In the genomic region with DNA sequence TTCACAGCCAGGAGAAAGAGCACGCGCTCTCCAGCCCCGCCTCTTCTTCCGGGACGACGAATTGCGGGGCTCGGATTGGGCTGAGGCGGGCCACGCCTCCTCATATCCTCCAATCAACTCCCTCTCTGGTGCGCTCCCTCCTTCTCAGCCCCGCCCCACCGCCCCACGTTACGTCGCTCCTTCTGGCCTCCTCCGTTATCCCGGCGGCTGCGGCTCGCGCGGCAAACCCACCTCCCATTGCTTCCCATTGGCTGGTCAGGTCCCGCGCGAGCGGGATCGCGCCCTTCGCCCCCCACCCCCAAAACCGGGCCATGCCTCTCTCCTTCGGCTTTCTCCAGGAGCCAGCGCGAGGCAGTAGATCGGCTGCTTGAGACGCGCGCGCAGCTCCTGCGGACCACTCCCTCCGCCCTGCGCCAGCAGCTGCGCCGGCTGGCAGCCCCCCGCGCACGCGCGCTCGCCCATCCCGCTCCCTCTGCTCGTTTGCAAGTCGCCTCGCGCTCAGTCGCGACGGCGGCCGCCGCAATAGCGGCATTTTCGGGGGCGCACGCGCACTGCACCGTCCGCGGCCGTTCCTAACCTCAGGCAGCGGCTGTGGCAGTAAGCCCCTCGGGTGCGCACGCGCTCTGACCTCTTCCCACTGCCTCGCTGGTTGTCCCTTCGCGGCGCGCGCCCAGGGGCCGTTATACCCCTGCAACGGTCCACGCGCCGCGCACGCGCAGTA, we compare ENCODE assay signal across 8 cellular contexts. TPM values are rescaled to one million over a fixed set of nuclear protein-coding genes. Genes with fewer than 3 reads are reported as not detected.
DNase-seq lines count a peak whose midpoint lies in the region; ATAC-seq and TF ChIP-seq lines count a peak whose summit lies in the region.

No MANE protein-coding gene starts in this region.

- H3K36me3 ChIP-seq in duodenal mucosa (ENCODE audit: control insufficient read depth in 1 of 2, insufficient read depth in 2 of 2, low read length in 2 of 2) (no peaks in the 10 kb centered on the region), lower lobe of right lung (no peaks in the 10 kb centered on the region)

- peak; percentile 9 for TF ChIP-seq CTCF in lower lobe of right lung (IDR thresholded peaks at IDR 0.05)

- H3K9ac ChIP-seq in duodenal mucosa (ENCODE audit: low read depth in 1 of 2, low read length in 2 of 2): peak overlapping the region; percentile 60 to 74

- peaks cover 26% of the 10 kb centered on the region for H3K4me1 Mint-ChIP-seq in activated CD4-positive, alpha-beta memory T cell treated with anti-CD3 and anti-CD28 coated beads, Interleukin-2, amount 10 ng/mL, durations not matched to agents 7 days and 5 days

- intact Hi-C loops in lower lobe of right lung (cut with DNase I): loop anchor here (10.0 kb wide), 1 partner anchor 55 kb away; no protein-coding TSS in a partner anchor

- CTCF ChIA-PET in activated CD4-positive, alpha-beta memory T cell treated with anti-CD3 and anti-CD28 coated beads, Interleukin-2, amount 10 ng/mL, durations not matched to agents 7 days and 5 days (lab: Charles Lee): interaction anchor here (0.6 to 2.5 kb wide), 4 partner anchors 20 to 153 kb away, joined by 3 to 8 read pairs (median 4); no protein-coding TSS in a partner anchor

- H3K4me3 ChIP-seq in duodenal mucosa (ENCODE audit: low read depth in 1 of 2, low read length in 2 of 2): peak overlapping the region; percentile 80 to 88
- H3K4me3 ChIP-seq in lower lobe of right lung: peak overlapping the region; percentile 87

- POLR2A ChIA-PET in activated CD4-positive, alpha-beta memory T cell treated with anti-CD3 and anti-CD28 coated beads, Interleukin-2, amount 10 ng/mL, durations not matched to agents 7 days and 5 days (lab: Charles Lee): interaction anchor here (0.6 to 4.3 kb wide), 10 partner anchors 10 to 396 kb away, joined by 3 to 27 read pairs (median 3); partner anchors contain the start of genes AP2S1, CCDC9, TMEM160 and ZC3H4

- peak; percentile 98 for DNase-seq in CD1c-positive myeloid dendritic cell (ENCODE audit: extremely low spot score)
- DNase-seq in HK-2 (ENCODE audit: unreplicated experiment): peak; percentile 99
- peak; percentile 98 for DNase-seq in NCI-H82 treated with DMSO at 0.1 percent for 48 hours (lab: John Stamatoyannopoulos, UW; ENCODE audit: unreplicated experiment)
- DNase-seq in activated CD4-positive, alpha-beta memory T cell treated with anti-CD3 and anti-CD28 coated beads, Interleukin-2, amount 10 ng/mL, durations not matched to agents 7 days and 5 days: peak; percentile 97
- peak; percentile 98 for DNase-seq in lower lobe of right lung
- peak; percentile 91 to 99 (median 93) for DNase-seq in stimulated activated CD4-positive, alpha-beta T cell treated with anti-CD3 and anti-CD28 coated beads, TNF-alpha, amount 100 ng/mL, for 24 hours (ENCODE audit: low read depth in 3 of 3)

- peaks cover 3% of the 10 kb centered on the region for H3K36me3 Mint-ChIP-seq in activated CD4-positive, alpha-beta memory T cell treated with anti-CD3 and anti-CD28 coated beads, Interleukin-2, amount 10 ng/mL, durations not matched to agents 7 days and 5 days (ENCODE audit: low read depth)

- no peaks in the 10 kb centered on the region for H3K9me3 ChIP-seq in duodenal mucosa (ENCODE audit: control insufficient read depth in 1 of 2, low read length in 2 of 2)
- no peaks in the 10 kb centered on the region for H3K9me3 ChIP-seq in lower lobe of right lung

- H3K27me3 Mint-ChIP-seq in activated CD4-positive, alpha-beta memory T cell treated with anti-CD3 and anti-CD28 coated beads, Interleukin-2, amount 10 ng/mL, durations not matched to agents 7 days and 5 days: no peaks in the 10 kb centered on the region

- peak overlapping the region; percentile 88 for H3K27ac Mint-ChIP-seq in activated CD4-positive, alpha-beta memory T cell treated with anti-CD3 and anti-CD28 coated beads, Interleukin-2, amount 10 ng/mL, durations not matched to agents 7 days and 5 days

- no peaks in the 10 kb centered on the region for H3K27me3 ChIP-seq in duodenal mucosa (ENCODE audit: control insufficient read depth in 1 of 2, insufficient read depth in 2 of 2, low read length in 2 of 2)
- no peaks in the 10 kb centered on the region for H3K27me3 ChIP-seq in lower lobe of right lung (ENCODE audit: low read depth)

- H3K4me1 ChIP-seq in duodenal mucosa (ENCODE audit: control insufficient read depth in 1 of 2, insufficient read depth in 2 of 2, low read length in 2 of 2) (peaks cover 39 to 47% of the 10 kb centered on the region in 2 donors), lower lobe of right lung (peaks cover 66% of the 10 kb centered on the region)

- ATAC-seq in GM19455 (IDR thresholded peaks at IDR 0.05; ENCODE audit: unreplicated experiment) (peak; percentile 67), lower lobe of right lung (peak; percentile 91 to 95)

- H3K9me3 Mint-ChIP-seq in activated CD4-positive, alpha-beta memory T cell treated with anti-CD3 and anti-CD28 coated beads, Interleukin-2, amount 10 ng/mL, durations not matched to agents 7 days and 5 days: no peaks in the 10 kb centered on the region

- H3K4me3 Mint-ChIP-seq in activated CD4-positive, alpha-beta memory T cell treated with anti-CD3 and anti-CD28 coated beads, Interleukin-2, amount 10 ng/mL, durations not matched to agents 7 days and 5 days: peak overlapping the region; percentile 77

- peak overlapping the region; percentile 93 for H3K27ac ChIP-seq in duodenal mucosa (ENCODE audit: low read depth, low read length)
- peak overlapping the region; percentile 96 for H3K27ac ChIP-seq in lower lobe of right lung

RNA-seq across cellular contexts. Expression of gene ARHGAP35, which starts 0.5 kb away (rescaled TPM):
- total RNA-seq in activated CD4-positive, alpha-beta memory T cell treated with anti-CD3 and anti-CD28 coated beads, Interleukin-2, amount 10 ng/mL, durations not matched to agents 7 days and 5 days: 10 to 100 TPM; 35.4 to 36.0 TPM
- total RNA-seq in lower lobe of right lung: 61.6 TPM

RNA-seq across cellular contexts. Expression of gene AP2S1, which starts 9.6 kb away (rescaled TPM):
- total RNA-seq in activated CD4-positive, alpha-beta memory T cell treated with anti-CD3 and anti-CD28 coated beads, Interleukin-2, amount 10 ng/mL, durations not matched to agents 7 days and 5 days: 100 to 1,000 TPM; 116 to 117 TPM
- total RNA-seq in lower lobe of right lung: 120 TPM

Comparison
In these comparisons a context has a peak if more than half of its experiments do, and no peak if none do; other contexts are left out.
1. Peak in every context shown above with its lines: DNase-seq, ATAC-seq, H3K4me3 ChIP-seq and H3K27ac ChIP-seq.